1 cellular context compared by ENCODE assay signal in genomic region chr4:4541661-4542570, GRCh38.
A peak's percentile ranks its signal among the peaks of the same experiment; 100 is the strongest.
TF ChIP-seq lines count a peak whose summit lies in the region.

Gene STX18 (minus strand): TSS chr4:4542048. CDS start chr4:4541964, 84 bp downstream.

TF ChIP-seq in HepG2, 621 proteins besides CTCF, POLR2A, EP300 and RAD21 (continued from another document and continues in another):
- TF ChIP-seq ARID5B (CRISPR knock-in tag; IDR thresholded peaks at IDR 0.05) = peak; percentile 91
- TF ChIP-seq ZNF431 (CRISPR knock-in tag; IDR thresholded peaks at IDR 0.05; ENCODE audit: borderline replicate concordance, low read depth) = no peak; the same call in 1 of the 2 replicates
- peak; percentile 76; the same call in 1 of the 2 replicates for TF ChIP-seq ZBTB2 (CRISPR knock-in tag; IDR thresholded peaks at IDR 0.05; ENCODE audit: low read depth)
- TF ChIP-seq HBP1 (CRISPR knock-in tag; IDR thresholded peaks at IDR 0.05; ENCODE audit: low read depth) = peak; percentile 97
- peak; percentile 95 for TF ChIP-seq KDM3A (CRISPR knock-in tag; IDR thresholded peaks at IDR 0.05; ENCODE audit: low read depth)
- TF ChIP-seq KDM1A (CRISPR knock-in tag; IDR thresholded peaks at IDR 0.05) = peak; percentile 85; the same call in 1 of the 2 replicates
- TF ChIP-seq ZNF839 (CRISPR knock-in tag; IDR thresholded peaks at IDR 0.05; ENCODE audit: borderline replicate concordance) = peak; percentile 97
- TF ChIP-seq ZBTB38 (CRISPR knock-in tag; IDR thresholded peaks at IDR 0.05) = peak; percentile 94
- TF ChIP-seq ZNF510 (CRISPR knock-in tag; IDR thresholded peaks at IDR 0.05; ENCODE audit: low read depth) = 0 out of 2 replicates have a peak, but pooled peaks have one; percentile 61
- TF ChIP-seq TP53 (CRISPR knock-in tag; conservative IDR thresholded peaks at IDR 0.05) = no peak; the same call in 1 of the 2 replicates
- TF ChIP-seq GABPA (IDR thresholded peaks at IDR 0.05; ENCODE audit: low read depth, low read length) = peak; percentile 76
- TF ChIP-seq GABPA (CRISPR knock-in tag; IDR thresholded peaks at IDR 0.05; ENCODE audit: low read depth) = peak; percentile 89
- TF ChIP-seq ZNF614 (CRISPR knock-in tag; IDR thresholded peaks at IDR 0.05; ENCODE audit: borderline replicate concordance) = peak; percentile 96; the same call in 1 of the 2 replicates
- peak; percentile 96 for TF ChIP-seq BCL3 (CRISPR knock-in tag; IDR thresholded peaks at IDR 0.05)
- peak; percentile 98 for TF ChIP-seq ZFP91 (CRISPR knock-in tag; IDR thresholded peaks at IDR 0.05; ENCODE audit: borderline replicate concordance)
- peak; percentile 91 for TF ChIP-seq ATF2 (CRISPR knock-in tag; IDR thresholded peaks at IDR 0.05)
- TF ChIP-seq ZNF225 (CRISPR knock-in tag; IDR thresholded peaks at IDR 0.05) = peak; percentile 90; the same call in 1 of the 2 replicates
- TF ChIP-seq NAIF1 (CRISPR knock-in tag; IDR thresholded peaks at IDR 0.05; ENCODE audit: borderline replicate concordance) = peak; percentile 77; the same call in 1 of the 2 replicates
- TF ChIP-seq SP1 (IDR thresholded peaks at IDR 0.05) = no peak
- peak; percentile 94 for TF ChIP-seq SP1 (CRISPR knock-in tag; IDR thresholded peaks at IDR 0.05)
- peak; percentile 76; the same call in 1 of the 2 replicates for TF ChIP-seq ZNF138 (CRISPR knock-in tag; IDR thresholded peaks at IDR 0.05; ENCODE audit: low read depth)
- no peak for TF ChIP-seq ETS1 (CRISPR knock-in tag; IDR thresholded peaks at IDR 0.05)
- TF ChIP-seq ZNF326 (CRISPR knock-in tag; IDR thresholded peaks at IDR 0.05; ENCODE audit: borderline replicate concordance) = 0 out of 2 replicates have a peak, but pooled peaks have one; percentile 63
- peak; percentile 87 for TF ChIP-seq POLR2AphosphoS5 (IDR thresholded peaks at IDR 0.05; ENCODE audit: low read depth, low read length)
- 0 out of 2 replicates have a peak, but pooled peaks have one; percentile 80 for TF ChIP-seq ZNF616 (CRISPR knock-in tag; IDR thresholded peaks at IDR 0.05; ENCODE audit: low read depth)
- peak; percentile 98 for TF ChIP-seq ZNF512B (CRISPR knock-in tag; IDR thresholded peaks at IDR 0.05; ENCODE audit: borderline replicate concordance)
- TF ChIP-seq ISX (CRISPR knock-in tag; conservative IDR thresholded peaks at IDR 0.05) = no peak
- peak; percentile 59; the same call in 1 of the 2 replicates for TF ChIP-seq ZNF550 (CRISPR knock-in tag; IDR thresholded peaks at IDR 0.05; ENCODE audit: borderline replicate concordance)
- TF ChIP-seq DR1 (CRISPR knock-in tag; IDR thresholded peaks at IDR 0.05) = peak; percentile 91
- TF ChIP-seq RFXANK (CRISPR knock-in tag; IDR thresholded peaks at IDR 0.05) = peak; percentile 85; the same call in 1 of the 2 replicates
- peak; percentile 97 for TF ChIP-seq HOXA5 (CRISPR knock-in tag; IDR thresholded peaks at IDR 0.05)
- TF ChIP-seq PTBP1 (IDR thresholded peaks at IDR 0.05; ENCODE audit: low read depth, low read length, poor library complexity, severe bottlenecking) = peak; percentile 97
- TF ChIP-seq MAF1 (CRISPR knock-in tag; IDR thresholded peaks at IDR 0.05; ENCODE audit: borderline replicate concordance) = peak; percentile 95
- peak; percentile 91 for TF ChIP-seq ZNF18 (CRISPR knock-in tag; IDR thresholded peaks at IDR 0.05; ENCODE audit: insufficient replicate concordance)
- peak; percentile 75; the same call in 1 of the 2 replicates for TF ChIP-seq ZNF577 (CRISPR knock-in tag; IDR thresholded peaks at IDR 0.05; ENCODE audit: borderline replicate concordance, low read depth)
- peak; percentile 82 for TF ChIP-seq ISL2 (CRISPR knock-in tag; IDR thresholded peaks at IDR 0.05)
- peak; percentile 89; the same call in 1 of the 2 replicates for TF ChIP-seq NPAS2 (CRISPR knock-in tag; IDR thresholded peaks at IDR 0.05; ENCODE audit: borderline replicate concordance)
- peak; percentile 96 for TF ChIP-seq TMF1 (CRISPR knock-in tag; IDR thresholded peaks at IDR 0.05; ENCODE audit: low read depth)
- TF ChIP-seq AKAP8 (CRISPR knock-in tag; IDR thresholded peaks at IDR 0.05) = peak; percentile 86
- TF ChIP-seq ZFY (CRISPR knock-in tag; IDR thresholded peaks at IDR 0.05) = peak; percentile 99
- peak; percentile 59; the same call in 1 of the 2 replicates for TF ChIP-seq SRY (CRISPR knock-in tag; IDR thresholded peaks at IDR 0.05)
- TF ChIP-seq NCOA5 (CRISPR knock-in tag; IDR thresholded peaks at IDR 0.05) = no peak
- no peak; the same call in 1 of the 2 replicates for TF ChIP-seq ZNF75D (CRISPR knock-in tag; IDR thresholded peaks at IDR 0.05; ENCODE audit: borderline replicate concordance)
- TF ChIP-seq ZZZ3 (CRISPR knock-in tag; IDR thresholded peaks at IDR 0.05; ENCODE audit: borderline replicate concordance) = peak; percentile 98
